ENCODE assay signal across 8 cellular contexts in the genomic region with DNA sequence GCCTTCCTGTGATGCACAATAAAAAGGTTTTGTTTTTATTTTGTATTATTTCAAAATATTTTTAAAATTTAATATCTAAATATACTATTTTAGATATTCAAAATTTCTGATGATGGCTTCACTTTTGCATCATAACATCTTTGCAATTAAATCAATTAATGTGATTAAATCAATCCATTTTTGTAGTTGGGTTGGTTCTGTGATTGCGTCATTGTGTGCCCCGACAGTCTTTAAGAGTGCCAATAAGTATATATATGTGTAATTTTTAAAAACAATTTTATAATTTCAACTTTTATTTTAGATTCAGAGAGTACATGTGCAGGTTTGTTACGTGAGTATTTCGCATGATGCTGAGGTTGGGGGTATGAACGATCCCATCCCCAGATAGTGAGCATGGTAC.
"Had no signal": no experiment of that assay in that cellular context is flagged by ENCODE, and none has a peak within 500 bp of the region (broad histone marks: within the 10 kb centered on the region; RNA-seq: fewer than 3 reads in every experiment).

No MANE protein-coding gene starts in this region.

- DNase-seq: Karpas-422, KBM-7, KG1 had no signal

- H3K9ac ChIP-seq: KMS-11 had no signal

- H3K4me2 ChIP-seq: KMS-11 had no signal

- H3K4me3 ChIP-seq: K562 had no signal

- H3K27ac ChIP-seq: HL-60, KMS-11 had no signal

- H3K4me1 Mint-ChIP-seq: IgD-negative memory B cell had no signal

- H3K27me3 Mint-ChIP-seq: IgD-negative memory B cell had no signal

- H3K4me3 Mint-ChIP-seq: IgD-negative memory B cell had no signal

- H3K36me3 Mint-ChIP-seq: IgD-negative memory B cell had no signal

- ATAC-seq: K562 had no signal

- FAIRE-seq: HTR-8/SVneo, K562 had no signal

- H3K27ac Mint-ChIP-seq: IgD-negative memory B cell had no signal
